Comparison of ENCODE assay signal across 9 cellular contexts in genomic region chr1:209569445-209570207, GRCh38. TPM values are rescaled to one million over a fixed set of nuclear protein-coding genes. Genes with fewer than 3 reads are reported as not detected.
A peak's percentile ranks its signal among the peaks of the same experiment; 100 is the strongest.
DNase-seq lines count a peak whose midpoint lies in the region; ATAC-seq, FAIRE-seq and TF ChIP-seq lines count a peak whose summit lies in the region.
"Had no signal": no experiment of that assay in that cellular context is flagged by ENCODE, and none has a peak within 500 bp of the region (broad histone marks: within the 10 kb centered on the region; RNA-seq: fewer than 3 reads in every experiment).

No MANE protein-coding gene starts in this region.

- in situ Hi-C loops in HepG2 (cut with HindIII; ENCODE audit: extremely low pct_ligation_motif_present, low pct_unique_long_range_greater_than_20kb), result no loop called here

- no peaks in the 10 kb centered on the region for H3K36me3 ChIP-seq in HepG2 (replicated peaks in 1 of 2; ENCODE audit: control insufficient read depth in 1 of 2, insufficient read depth in 2 of 2, low read length in 2 of 2)

- H3K9me3 ChIP-seq in HepG2 (ENCODE audit: low read length), result no peaks in the 10 kb centered on the region

- no peaks in the 10 kb centered on the region for H3K27me3 ChIP-seq in HepG2 (ENCODE audit: control insufficient read depth in 1 of 2, insufficient read depth in 2 of 2, low read length in 2 of 2)

- CTCF ChIA-PET in HepG2 (lab: Yijun Ruan, JAX; ENCODE audit: low intra/inter-chr PET ratio, low total read pairs), result interaction anchor here (1.9 to 2.2 kb wide), 2 partner anchors 58 to 123 kb away, joined by 9 to 13 read pairs; no protein-coding TSS in a partner anchor

- no peaks in the 10 kb centered on the region for H3K9me3 Mint-ChIP-seq in central memory CD8-positive, alpha-beta T cell
- H3K9me3 Mint-ChIP-seq: IgD-negative memory B cell had no signal

- no peak overlapping the region for H3K4me3 ChIP-seq in HepG2 (replicated peaks in 1 of 3; ENCODE audit: insufficient read depth in 1 of 3, low read depth in 2 of 3, low read length in 3 of 3)

- H2AFZ ChIP-seq in HepG2 (ENCODE audit: low read length), result no peak overlapping the region

- H3K4me1 ChIP-seq in HepG2 (ENCODE audit: insufficient read depth, low read length), result no peaks in the 10 kb centered on the region

- WGBS in HepG2 (ENCODE audit: low lambda C conversion rate), result under 1% methylated on average over 9 of the region's 9 CpGs

- no peak overlapping the region for H3K9ac ChIP-seq in HepG2 (ENCODE audit: insufficient read depth, low read depth, low read length)

- H3K27me3 Mint-ChIP-seq in central memory CD8-positive, alpha-beta T cell, result peaks cover 81% of the 10 kb centered on the region

- H3K27ac ChIP-seq in C4-2B, result no peak overlapping the region
- H3K27ac ChIP-seq in HepG2 (ENCODE audit: extremely low read length, insufficient read depth, low read length), result no peak overlapping the region

- peaks cover 2% of the 10 kb centered on the region for H3K36me3 Mint-ChIP-seq in central memory CD8-positive, alpha-beta T cell (ENCODE audit: insufficient read depth)
- H3K36me3 Mint-ChIP-seq: IgD-negative memory B cell had no signal

- TF ChIP-seq EP300 in HepG2 (IDR thresholded peaks at IDR 0.05; ENCODE audit: low read depth in 2 of 2, low read length in 2 of 2), result no peak
- TF ChIP-seq EP300 in HepG2 (CRISPR knock-in tag; IDR thresholded peaks at IDR 0.05; ENCODE audit: borderline replicate concordance), result no peak

- POLR2A ChIA-PET in HepG2 (lab: Yijun Ruan, JAX), result no interaction called here

- no peak overlapping the region for H3K4me2 ChIP-seq in HepG2 (ENCODE audit: low read depth, low read length)

- TF ChIP-seq RAD21 in HepG2 (CRISPR knock-in tag; IDR thresholded peaks at IDR 0.05), result no peak

- H3K27ac Mint-ChIP-seq in central memory CD8-positive, alpha-beta T cell (ENCODE audit: low read depth), result peak overlapping the region; percentile 23
- H3K27ac Mint-ChIP-seq: IgD-negative memory B cell had no signal

- H3K4me3 Mint-ChIP-seq in central memory CD8-positive, alpha-beta T cell, result no peak overlapping the region

- peaks cover 6% of the 10 kb centered on the region for H3K4me1 Mint-ChIP-seq in central memory CD8-positive, alpha-beta T cell

- TF ChIP-seq CTCF in C4-2B (conservative IDR thresholded peaks at IDR 0.05) (peak; percentile 94), HepG2 (CRISPR knock-in tag; IDR thresholded peaks at IDR 0.05) (peak; percentile 74)

- intact Hi-C loops in HepG2 (cut with micrococcal nuclease; ENCODE audit: unreplicated experiment), result loop anchor here (2.0 kb wide), 2 partner anchors 57 to 123 kb away; no protein-coding TSS in a partner anchor

- DNase-seq in H4 (ENCODE audit: low spot score) (peak; percentile 63), NCI-H2171 treated with DMSO at 0.1 percent for 48 hours (lab: John Stamatoyannopoulos, UW) (peak; percentile 69), HepG2 (ENCODE audit: low spot score) (peak; percentile 60)
- DNase-seq in central memory CD8-positive, alpha-beta T cell (ENCODE audit: low spot score in 2 of 2), result peak; percentile 31 to 48
- DNase-seq in stimulated activated CD4-positive, alpha-beta T cell treated with anti-CD3 and anti-CD28 coated beads, Interleukin-4, amount 100 ng/mL, for 48 hours (ENCODE audit: low read depth in 2 of 2), result peak; percentile 73 to 78

- no peaks in the 10 kb centered on the region for H3K79me2 ChIP-seq in HepG2 (ENCODE audit: insufficient read depth, low read length)

- no TSS peak for BruUV-seq in HepG2 (replicated peaks; lab: Mats Ljungman, UMichigan)

- no peaks in the 10 kb centered on the region for H4K20me1 ChIP-seq in HepG2 (ENCODE audit: insufficient read depth, low read length)

- FAIRE-seq in HepG2 (lab: Jason Lieb, UNC), result peak; percentile 77

- peak; percentile 41 to 64 for ATAC-seq in activated CD4-positive, CD25-positive, alpha-beta regulatory T cell treated with anti-CD3 and anti-CD28 coated beads, Interleukin-2, amount 50 U/mL, for 24 hours
- no peak for ATAC-seq in central memory CD8-positive, alpha-beta T cell (replicated peaks; ENCODE audit: extremely low read depth, poor library complexity, severe bottlenecking)
- ATAC-seq in HepG2 (peak; percentile 81), HG02623 (IDR thresholded peaks at IDR 0.05; ENCODE audit: unreplicated experiment) (no peak)

- TF ChIP-seq POLR2A in HepG2 (IDR thresholded peaks at IDR 0.05; ENCODE audit: insufficient read depth in 1 of 2, low read depth in 2 of 2, low read length in 2 of 2), result no peak

TF ChIP-seq in HepG2, 621 proteins besides CTCF, POLR2A, EP300 and RAD21:
- no peak for TF ChIP-seq ZFP36L1 (CRISPR knock-in tag; IDR thresholded peaks at IDR 0.05)
- TF ChIP-seq ZNF607 (CRISPR knock-in tag; IDR thresholded peaks at IDR 0.05; ENCODE audit: borderline replicate concordance), result no peak
- TF ChIP-seq STAG1 (CRISPR knock-in tag; IDR thresholded peaks at IDR 0.05), result peak; percentile 49
- TF ChIP-seq SMC3 (IDR thresholded peaks at IDR 0.05; ENCODE audit: low read length), result peak; percentile 48
- no peak for TF ChIP-seq PBX3 (CRISPR knock-in tag; IDR thresholded peaks at IDR 0.05; ENCODE audit: borderline replicate concordance)
- no peak for TF ChIP-seq ZNF674 (CRISPR knock-in tag; IDR thresholded peaks at IDR 0.05; ENCODE audit: low read depth)
- TF ChIP-seq KLF16 (CRISPR knock-in tag; IDR thresholded peaks at IDR 0.05), result no peak
- TF ChIP-seq STAT6 (CRISPR knock-in tag; IDR thresholded peaks at IDR 0.05; ENCODE audit: borderline replicate concordance), result no peak
- TF ChIP-seq THAP8 (CRISPR knock-in tag; IDR thresholded peaks at IDR 0.05; ENCODE audit: borderline replicate concordance), result no peak
- no peak for TF ChIP-seq ZNF841 (CRISPR knock-in tag; IDR thresholded peaks at IDR 0.05; ENCODE audit: borderline replicate concordance)

RNA-seq across cellular contexts. Expression of gene CAMK1G, which starts 13.9 kb away (rescaled TPM):
- total RNA-seq in H4 (2014; rRNA removed; shearing (Covaris generic)), result not detected in 2 replicates
- not detected in 2 replicates for total RNA-seq in HepG2 (2016; rRNA removed; fragmentation: Illumina TruSeq; extraction: Trizol)
- total RNA-seq in HepG2 (2016; cell fraction: cytosol; rRNA removed; fragmentation: Illumina TruSeq; extraction: Trizol; ENCODE audit: low read depth), result not detected in 2 replicates
- total RNA-seq in HepG2 (2016; cell fraction: insoluble cytoplasmic fraction; rRNA removed; fragmentation: Illumina TruSeq; extraction: Trizol), result not detected in 2 replicates
- total RNA-seq in HepG2 (2016; cell fraction: membrane; rRNA removed; fragmentation: Illumina TruSeq; extraction: Trizol), result not detected in 2 replicates
- total RNA-seq in HepG2 (2016; cell fraction: nucleus; rRNA removed; fragmentation: Illumina TruSeq; extraction: Trizol), result not detected in 2 replicates
- not detected in 2 replicates for polyA plus RNA-seq in HepG2 (2011; rRNA removed)
- polyA plus RNA-seq in HepG2 (2011; cell fraction: cytosol; rRNA removed), result not detected in 2 replicates
- not detected in 2 replicates for polyA plus RNA-seq in HepG2 (2011; cell fraction: nucleus; rRNA removed)
- polyA plus RNA-seq in HepG2 (2012), result not detected in 2 replicates
- not detected in 2 replicates for polyA plus RNA-seq in HepG2 (2016; cell fraction: cytosol; fragmentation: Illumina TruSeq; extraction: Trizol; ENCODE audit: low read depth)
- not detected in 2 replicates for polyA plus RNA-seq in HepG2 (2016; cell fraction: insoluble cytoplasmic fraction; fragmentation: Illumina TruSeq; extraction: Trizol; ENCODE audit: low read depth)
- polyA plus RNA-seq in HepG2 (2016; cell fraction: membrane; fragmentation: Illumina TruSeq; extraction: Trizol; ENCODE audit: low read depth), result not detected in 2 replicates
- polyA plus RNA-seq in HepG2 (2016; cell fraction: nucleus; fragmentation: Illumina TruSeq; extraction: Trizol; ENCODE audit: insufficient read depth, low read depth), result not detected in 2 replicates
- not detected in 2 replicates for polyA minus RNA-seq in HepG2 (2011; rRNA and poly(A)+ RNA removed; ENCODE audit: low replicate concordance)
- polyA minus RNA-seq in HepG2 (2011; cell fraction: cytosol; rRNA and poly(A)+ RNA removed), result not detected in 2 replicates
- polyA minus RNA-seq in HepG2 (2011; cell fraction: nucleus; rRNA and poly(A)+ RNA removed), result not detected in 2 replicates
- polyA plus RNA-seq: IgD-negative memory B cell had no signal

Comparison
In these comparisons a context has a peak if more than half of its experiments do, and no peak if none do; other contexts are left out.
1. ATAC-seq: peak in activated CD4-positive, CD25-positive, alpha-beta regulatory T cell treated with anti-CD3 and anti-CD28 coated beads, Interleukin-2, amount 50 U/mL, for 24 hours (2 of 2) and HepG2 (single experiment); none in central memory CD8-positive, alpha-beta T cell (single experiment) and HG02623 (single experiment).
2. Peak in every context shown above with its lines, with median percentiles within 50 percentile points of each other: DNase-seq.